15 cellular contexts compared by ENCODE assay signal in the genomic region with DNA sequence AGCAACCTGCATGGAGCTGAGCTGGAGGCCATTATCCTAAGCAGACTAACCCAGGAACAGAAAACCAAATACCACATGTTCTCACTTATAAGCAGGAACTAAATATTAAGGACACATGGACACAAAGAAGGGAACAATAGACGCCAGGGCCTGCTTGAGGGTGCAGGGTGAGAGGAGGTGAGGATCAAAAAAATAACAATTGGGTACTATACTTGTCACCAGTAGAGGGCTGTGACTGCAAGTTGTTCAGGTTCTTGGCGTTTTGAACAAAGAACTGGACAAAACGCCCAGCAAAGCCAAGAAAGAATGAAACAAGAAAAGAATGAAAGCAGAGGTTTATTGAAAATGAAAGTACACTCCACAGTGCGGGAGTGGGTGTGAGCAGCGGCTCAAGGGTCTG.
DNase-seq lines count a peak whose midpoint lies in the region; ATAC-seq and TF ChIP-seq lines count a peak whose summit lies in the region.
"Had no signal": no experiment of that assay in that cellular context is flagged by ENCODE, and none has a peak within 500 bp of the region (broad histone marks: within the 10 kb centered on the region; RNA-seq: fewer than 3 reads in every experiment).

No MANE protein-coding gene starts in this region.

- peaks cover 33% of the 10 kb centered on the region for H3K27me3 Mint-ChIP-seq in activated T-cell treated with anti-CD3 and anti-CD28 coated beads, Interleukin-2, amount 50 U/mL, for 72 hours (ENCODE audit: low read depth)

- no peaks in the 10 kb centered on the region; the same call in 1 of the 2 replicates for H3K9me2 ChIP-seq in SK-N-SH

- no peaks in the 10 kb centered on the region for H3K36me3 Mint-ChIP-seq in activated T-cell treated with anti-CD3 and anti-CD28 coated beads, Interleukin-2, amount 50 U/mL, for 72 hours (ENCODE audit: insufficient read depth in 2 of 2)
- H3K36me3 Mint-ChIP-seq: activated naive CD8-positive, alpha-beta T cell had no signal

- H3K4me2 ChIP-seq in SK-N-SH: 0 out of 2 replicates have a peak overlapping the region, but pooled peaks have one; percentile 31

- peak; percentile 47 for TF ChIP-seq CTCF in SK-N-SH (IDR thresholded peaks at IDR 0.05)
- TF ChIP-seq CTCF in left ventricle myocardium inferior (IDR thresholded peaks at IDR 0.05; ENCODE audit: borderline replicate concordance): no peak

- no peak overlapping the region for H3K27ac Mint-ChIP-seq in activated T-cell treated with anti-CD3 and anti-CD28 coated beads, Interleukin-2, amount 50 U/mL, for 72 hours
- H3K27ac Mint-ChIP-seq: activated naive CD8-positive, alpha-beta T cell; CD4-positive, alpha-beta T cell had no signal

- POLR2A ChIA-PET in SK-N-SH (lab: Yijun Ruan, JAX): no interaction called here

- no peaks in the 10 kb centered on the region for H4K20me1 ChIP-seq in SK-N-SH (ENCODE audit: insufficient read depth)

- H3K4me3 Mint-ChIP-seq in activated T-cell treated with anti-CD3 and anti-CD28 coated beads, Interleukin-2, amount 50 U/mL, for 72 hours: no peak overlapping the region
- H3K4me3 Mint-ChIP-seq: activated naive CD8-positive, alpha-beta T cell; CD4-positive, alpha-beta T cell had no signal

- H3K79me2 ChIP-seq in SK-N-SH (ENCODE audit: insufficient read depth): no peaks in the 10 kb centered on the region

- no peaks in the 10 kb centered on the region for H3K4me1 ChIP-seq in SK-N-SH (ENCODE audit: control insufficient read depth in 1 of 2, insufficient read depth in 2 of 2, low read depth in 1 of 2, low read length in 1 of 2)
- H3K4me1 ChIP-seq in left ventricle myocardium inferior: no peaks in the 10 kb centered on the region

- no peaks in the 10 kb centered on the region for H3K36me3 ChIP-seq in SK-N-SH (replicated peaks in 1 of 2; ENCODE audit: control insufficient read depth in 1 of 2, insufficient read depth in 2 of 2, low read length in 1 of 2)
- no peaks in the 10 kb centered on the region for H3K36me3 ChIP-seq in left ventricle myocardium inferior

- CTCF ChIA-PET in SK-N-SH (lab: Yijun Ruan, JAX): no interaction called here

- H3K4me1 Mint-ChIP-seq in activated T-cell treated with anti-CD3 and anti-CD28 coated beads, Interleukin-2, amount 50 U/mL, for 72 hours (ENCODE audit: low read depth): no peaks in the 10 kb centered on the region

- H3K9me3 Mint-ChIP-seq in activated T-cell treated with anti-CD3 and anti-CD28 coated beads, Interleukin-2, amount 50 U/mL, for 72 hours: peaks cover 0 to 2% of the 10 kb centered on the region in 2 donors
- H3K9me3 Mint-ChIP-seq: CD4-positive, alpha-beta T cell had no signal

- H3K4me3 ChIP-seq in SK-N-SH (ENCODE audit: low read depth in 2 of 2, low read length in 1 of 2) (peak overlapping the region in 1 of 2 experiments; percentile 21; a peak in 1 of 4 replicates), left ventricle myocardium inferior (no peak overlapping the region)

- intact Hi-C loops in left ventricle myocardium inferior (cut with micrococcal nuclease): no loop called here

- WGBS in SK-N-SH (ENCODE audit: low lambda C conversion rate): 31% methylated on average over 5 of the region's 5 CpGs

- H3K27ac ChIP-seq in SK-N-SH (ENCODE audit: low read depth in 2 of 2, low read length in 1 of 2): no peak overlapping the region
- no peak overlapping the region for H3K27ac ChIP-seq in left ventricle myocardium inferior (replicated peaks)

- H3K9me3 ChIP-seq in SK-N-SH (no peaks in the 10 kb centered on the region), left ventricle myocardium inferior (replicated peaks) (peaks cover 3% of the 10 kb centered on the region)

- H3K27me3 ChIP-seq in SK-N-SH (ENCODE audit: insufficient read depth) (no peaks in the 10 kb centered on the region; the same call in 1 of the 2 replicates), left ventricle myocardium inferior (ENCODE audit: low read depth) (no peaks in the 10 kb centered on the region)

- no peaks in the 10 kb centered on the region for H3F3A ChIP-seq in SK-N-SH (replicated peaks; ENCODE audit: insufficient read depth)

- DNase-seq in EH (ENCODE audit: low read depth) (peak; percentile 9), SK-N-SH (no peak), kidney tubule cell (ENCODE audit: low spot score) (peak; percentile 11), left ventricle myocardium inferior (no peak), NOMO-1 treated with DMSO at 0.1 percent for 48 hours (lab: John Stamatoyannopoulos, UW; ENCODE audit: unreplicated experiment) (no peak)
- DNase-seq in activated T-cell treated with anti-CD3 and anti-CD28 coated beads, Interleukin-2, amount 50 U/mL, for 72 hours: no peak
- DNase-seq: activated CD4-positive, CD25-positive, alpha-beta regulatory T cell treated with anti-CD3 and anti-CD28 coated beads, Interleukin-2, amount 50 U/mL, for 72 hours; activated CD8-positive, alpha-beta memory T cell treated with anti-CD3 and anti-CD28 coated beads, Interleukin-2, amount 50 U/mL, for 48 hours; CD4-positive, alpha-beta T cell; GDM1; NCI-H2029 treated with DMSO at 0.1 percent for 48 hours; SW 1271 had no signal

- no peak for TF ChIP-seq EP300 in SK-N-SH (IDR thresholded peaks at IDR 0.05; ENCODE audit: borderline replicate concordance in 1 of 2, low read depth in 1 of 2, low read length in 1 of 2)

- no peak overlapping the region for H2AFZ ChIP-seq in SK-N-SH (ENCODE audit: low read depth)

- ATAC-seq in HG03439 (IDR thresholded peaks at IDR 0.05; ENCODE audit: unreplicated experiment) (peak; percentile 41), GM21528 (IDR thresholded peaks at IDR 0.05; ENCODE audit: low FRiP score, unreplicated experiment) (no peak)
- no peak for ATAC-seq in activated T-cell treated with anti-CD3 and anti-CD28 coated beads, Interleukin-2, amount 50 U/mL, for 72 hours (replicated peaks in 1 of 2)

- H3K9ac ChIP-seq in SK-N-SH: no peak overlapping the region

- TF ChIP-seq RAD21 in SK-N-SH (IDR thresholded peaks at IDR 0.05; ENCODE audit: low read length): no peak

TF ChIP-seq in SK-N-SH, 30 proteins besides CTCF, POLR2A, EP300 and RAD21 (continues in another document):
- TF ChIP-seq GABPA (IDR thresholded peaks at IDR 0.05; ENCODE audit: low read depth) (no peak), YY1 (IDR thresholded peaks at IDR 0.05; ENCODE audit: low read depth) (no peak), RCOR1 (IDR thresholded peaks at IDR 0.05; ENCODE audit: low read length) (no peak), RXRA (IDR thresholded peaks at IDR 0.05; ENCODE audit: borderline replicate concordance, low read depth) (no peak), GATA2 (CRISPR knock-in tag; IDR thresholded peaks at IDR 0.05) (no peak), FOSL2 (IDR thresholded peaks at IDR 0.05; ENCODE audit: borderline replicate concordance, low read depth) (no peak), MEF2A (IDR thresholded peaks at IDR 0.05; ENCODE audit: borderline replicate concordance, low read depth) (no peak), NRF1 (IDR thresholded peaks at IDR 0.05; ENCODE audit: low read depth, low read length) (no peak)
- TF ChIP-seq, protein P1, sequence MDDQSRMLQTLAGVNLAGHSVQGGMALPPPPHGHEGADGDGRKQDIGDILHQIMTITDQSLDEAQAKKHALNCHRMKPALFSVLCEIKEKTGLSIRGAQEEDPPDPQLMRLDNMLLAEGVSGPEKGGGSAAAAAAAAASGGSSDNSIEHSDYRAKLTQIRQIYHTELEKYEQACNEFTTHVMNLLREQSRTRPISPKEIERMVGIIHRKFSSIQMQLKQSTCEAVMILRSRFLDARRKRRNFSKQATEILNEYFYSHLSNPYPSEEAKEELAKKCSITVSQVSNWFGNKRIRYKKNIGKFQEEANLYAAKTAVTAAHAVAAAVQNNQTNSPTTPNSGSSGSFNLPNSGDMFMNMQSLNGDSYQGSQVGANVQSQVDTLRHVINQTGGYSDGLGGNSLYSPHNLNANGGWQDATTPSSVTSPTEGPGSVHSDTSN (IDR thresholded peaks at IDR 0.05): no peak
- TF ChIP-seq, protein P2, sequence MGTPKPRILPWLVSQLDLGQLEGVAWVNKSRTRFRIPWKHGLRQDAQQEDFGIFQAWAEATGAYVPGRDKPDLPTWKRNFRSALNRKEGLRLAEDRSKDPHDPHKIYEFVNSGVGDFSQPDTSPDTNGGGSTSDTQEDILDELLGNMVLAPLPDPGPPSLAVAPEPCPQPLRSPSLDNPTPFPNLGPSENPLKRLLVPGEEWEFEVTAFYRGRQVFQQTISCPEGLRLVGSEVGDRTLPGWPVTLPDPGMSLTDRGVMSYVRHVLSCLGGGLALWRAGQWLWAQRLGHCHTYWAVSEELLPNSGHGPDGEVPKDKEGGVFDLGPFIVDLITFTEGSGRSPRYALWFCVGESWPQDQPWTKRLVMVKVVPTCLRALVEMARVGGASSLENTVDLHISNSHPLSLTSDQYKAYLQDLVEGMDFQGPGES (IDR thresholded peaks at IDR 0.05; ENCODE audit: low read depth, low read length): no peak
- TF ChIP-seq, protein P3, sequence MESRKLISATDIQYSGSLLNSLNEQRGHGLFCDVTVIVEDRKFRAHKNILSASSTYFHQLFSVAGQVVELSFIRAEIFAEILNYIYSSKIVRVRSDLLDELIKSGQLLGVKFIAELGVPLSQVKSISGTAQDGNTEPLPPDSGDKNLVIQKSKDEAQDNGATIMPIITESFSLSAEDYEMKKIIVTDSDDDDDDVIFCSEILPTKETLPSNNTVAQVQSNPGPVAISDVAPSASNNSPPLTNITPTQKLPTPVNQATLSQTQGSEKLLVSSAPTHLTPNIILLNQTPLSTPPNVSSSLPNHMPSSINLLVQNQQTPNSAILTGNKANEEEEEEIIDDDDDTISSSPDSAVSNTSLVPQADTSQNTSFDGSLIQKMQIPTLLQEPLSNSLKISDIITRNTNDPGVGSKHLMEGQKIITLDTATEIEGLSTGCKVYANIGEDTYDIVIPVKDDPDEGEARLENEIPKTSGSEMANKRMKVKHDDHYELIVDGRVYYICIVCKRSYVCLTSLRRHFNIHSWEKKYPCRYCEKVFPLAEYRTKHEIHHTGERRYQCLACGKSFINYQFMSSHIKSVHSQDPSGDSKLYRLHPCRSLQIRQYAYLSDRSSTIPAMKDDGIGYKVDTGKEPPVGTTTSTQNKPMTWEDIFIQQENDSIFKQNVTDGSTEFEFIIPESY (IDR thresholded peaks at IDR 0.05; ENCODE audit: borderline replicate concordance, low read depth): no peak

Comparison
In these comparisons a context has a peak if more than half of its experiments do, and no peak if none do; other contexts are left out.
1. DNase-seq: peak in EH (single experiment) and kidney tubule cell (single experiment); none in SK-N-SH (single experiment), left ventricle myocardium inferior (single experiment), NOMO-1 treated with DMSO at 0.1 percent for 48 hours (single experiment) and activated T-cell treated with anti-CD3 and anti-CD28 coated beads, Interleukin-2, amount 50 U/mL, for 72 hours (0 of 2).